ENCODE assay signal across 8 cellular contexts in genomic region chr1:246567258-246568235, GRCh38. TPM values are rescaled to one million over a fixed set of nuclear protein-coding genes. Genes with fewer than 3 reads are reported as not detected.
A peak's percentile ranks its signal among the peaks of the same experiment; 100 is the strongest.
DNase-seq lines count a peak whose midpoint lies in the region; ATAC-seq and TF ChIP-seq lines count a peak whose summit lies in the region.

No MANE protein-coding gene starts in this region.

- H2AFZ ChIP-seq in OCI-LY1 (ENCODE audit: low read length) = peak overlapping the region; percentile 36; the same call in 1 of the 2 replicates

- no peaks in the 10 kb centered on the region for H4K20me1 ChIP-seq in OCI-LY1 (ENCODE audit: insufficient read depth, low read length)

- H3K9ac ChIP-seq in OCI-LY1 (ENCODE audit: low read length) = peak overlapping the region; percentile 93

- TF ChIP-seq CTCF in OCI-LY1 (IDR thresholded peaks at IDR 0.05; ENCODE audit: low read length) (0 out of 2 replicates have a peak, but pooled peaks have one; percentile 1), cardiac fibroblast (IDR thresholded peaks at IDR 0.05; ENCODE audit: low read depth, low read length) (no peak), GM20000 (IDR thresholded peaks at IDR 0.05; ENCODE audit: extremely low read depth, missing control alignments) (no peak)

- H3K79me2 ChIP-seq in OCI-LY1 (ENCODE audit: insufficient read depth, low read length) = peaks cover 81% of the 10 kb centered on the region

- H3K27me3 ChIP-seq in OCI-LY1 (ENCODE audit: insufficient read depth, low read length) = no peaks in the 10 kb centered on the region

- peak overlapping the region; percentile 99 for H3K4me3 Mint-ChIP-seq in activated T-cell treated with anti-CD3 and anti-CD28 coated beads, Interleukin-2, amount 50 U/mL, for 24 hours

- H3K27me3 Mint-ChIP-seq in activated T-cell treated with anti-CD3 and anti-CD28 coated beads, Interleukin-2, amount 50 U/mL, for 24 hours = no peaks in the 10 kb centered on the region

- H3K4me3 ChIP-seq in OCI-LY1 (ENCODE audit: low read depth, low read length, poor library complexity, severe bottlenecking) (peak overlapping the region; percentile 84), cardiac fibroblast (replicated peaks in 1 of 2; ENCODE audit: low read depth in 2 of 2, low read length in 2 of 2) (peak overlapping the region; percentile 98), mesodermal cell (ENCODE audit: extremely low read depth, insufficient read depth, low read length, poor library complexity, severe bottlenecking) (peak overlapping the region; percentile 90)

- ATAC-seq in GM18519 (IDR thresholded peaks at IDR 0.05; ENCODE audit: low FRiP score, unreplicated experiment) = no peak

- peaks cover 15% of the 10 kb centered on the region; the same call in 1 of the 2 replicates for H3K36me3 ChIP-seq in OCI-LY1 (ENCODE audit: insufficient read depth, low read length)
- H3K36me3 ChIP-seq in mesodermal cell (ENCODE audit: control insufficient read depth, insufficient read depth, low read length) = peaks cover 19% of the 10 kb centered on the region

- H3K4me2 ChIP-seq in OCI-LY1 (ENCODE audit: low read length) = peak overlapping the region; percentile 79

- H3F3A ChIP-seq in OCI-LY1 (ENCODE audit: insufficient read depth, low read length) = no peaks in the 10 kb centered on the region

- DNase-seq in activated T-cell treated with anti-CD3 and anti-CD28 coated beads, Interleukin-2, amount 50 U/mL, for 24 hours = no peak
- no peak for DNase-seq in activated T-cell treated with anti-CD3 and anti-CD28 coated beads, Interleukin-2, amount 50 U/mL, for 48 hours
- DNase-seq in cardiac fibroblast (ENCODE audit: low read depth in 2 of 2) = peak; percentile 83 to 88
- DNase-seq in GM20000 (ENCODE audit: low spot score) = no peak
- DNase-seq in activated effector memory CD4-positive, alpha-beta T cell treated with anti-CD3 and anti-CD28 coated beads, Interleukin-2, amount 50 U/mL, for 16 hours = no peak

- H3K9me3 ChIP-seq in OCI-LY1 (ENCODE audit: low read length) (no peaks in the 10 kb centered on the region), mesodermal cell (ENCODE audit: control insufficient read depth, low read length) (no peaks in the 10 kb centered on the region)

- H3K9me3 Mint-ChIP-seq in activated T-cell treated with anti-CD3 and anti-CD28 coated beads, Interleukin-2, amount 50 U/mL, for 24 hours = no peaks in the 10 kb centered on the region

- peaks cover 58% of the 10 kb centered on the region for H3K4me1 Mint-ChIP-seq in activated T-cell treated with anti-CD3 and anti-CD28 coated beads, Interleukin-2, amount 50 U/mL, for 24 hours (ENCODE audit: low read depth)

- WGBS in mesodermal cell (ENCODE audit: insufficient coverage in 2 of 2), 2 experiments = 38 to 43% methylated on average over 1 to 4 of the region's 13 CpGs

- H3K27ac Mint-ChIP-seq in activated T-cell treated with anti-CD3 and anti-CD28 coated beads, Interleukin-2, amount 50 U/mL, for 24 hours = peak overlapping the region; percentile 98

- peaks cover 65% of the 10 kb centered on the region for H3K36me3 Mint-ChIP-seq in activated T-cell treated with anti-CD3 and anti-CD28 coated beads, Interleukin-2, amount 50 U/mL, for 24 hours (ENCODE audit: low read depth)

- H3K27ac ChIP-seq in OCI-LY1 (ENCODE audit: low read depth, low read length, poor library complexity, severe bottlenecking) (peak overlapping the region; percentile 81), mesodermal cell (ENCODE audit: low read depth, low read length, severe bottlenecking) (peak overlapping the region; percentile 93)

- H3K4me1 ChIP-seq in OCI-LY1 (ENCODE audit: insufficient read depth, low read length, severe bottlenecking) (peaks cover 67% of the 10 kb centered on the region), mesodermal cell (ENCODE audit: control insufficient read depth, insufficient read depth, low read length, poor library complexity, severe bottlenecking) (peaks cover 7% of the 10 kb centered on the region)

- H3K9me2 ChIP-seq in OCI-LY1 (ENCODE audit: low read depth, low read length) = no peaks in the 10 kb centered on the region

RNA-seq across cellular contexts. Expression of gene CNST, which starts 1.3 kb away (rescaled TPM):
- 9.8 TPM for polyA plus RNA-seq in mesodermal cell (2013, experiment 1 of 2)
- polyA plus RNA-seq in mesodermal cell (2013, experiment 2 of 2) = 9.9 TPM

RNA-seq across cellular contexts. Expression of gene TFB2M, which starts 1.5 kb away (rescaled TPM):
- 14.1 TPM for polyA plus RNA-seq in mesodermal cell (2013, experiment 1 of 2)
- 15.8 TPM for polyA plus RNA-seq in mesodermal cell (2013, experiment 2 of 2)

Comparison
In these comparisons a context has a peak if more than half of its experiments do, and no peak if none do; other contexts are left out.
1. DNase-seq: peak in cardiac fibroblast (2 of 2); none in activated T-cell treated with anti-CD3 and anti-CD28 coated beads, Interleukin-2, amount 50 U/mL, for 24 hours (single experiment), activated T-cell treated with anti-CD3 and anti-CD28 coated beads, Interleukin-2, amount 50 U/mL, for 48 hours (0 of 2), GM20000 (single experiment) and activated effector memory CD4-positive, alpha-beta T cell treated with anti-CD3 and anti-CD28 coated beads, Interleukin-2, amount 50 U/mL, for 16 hours (single experiment).
2. Peak in every context shown above with its lines, with median percentiles within 50 percentile points of each other: H3K4me3 ChIP-seq.